Comparison of ENCODE assay signal across 16 cellular contexts in the genomic region with DNA sequence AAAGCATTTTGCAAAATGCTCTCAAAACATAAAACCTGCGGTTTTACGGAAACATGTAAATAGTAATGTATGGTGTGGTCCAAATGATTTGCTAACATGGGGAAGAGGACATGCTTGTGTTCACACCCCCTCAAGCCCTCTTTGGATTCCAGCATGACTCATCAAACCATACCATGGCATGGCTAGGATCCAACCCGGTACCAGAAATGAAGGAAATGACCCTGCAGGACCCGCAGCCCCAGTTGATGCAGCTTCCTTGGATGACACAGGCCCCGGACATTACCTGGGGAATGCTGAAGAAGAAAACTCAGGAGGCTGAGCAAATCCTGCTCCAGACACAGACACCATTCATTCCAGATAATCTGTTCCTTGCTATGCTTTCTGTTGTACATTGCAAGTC.
DNase-seq lines count a peak whose midpoint lies in the region; TF ChIP-seq lines count a peak whose summit lies in the region.
"Had no signal": no experiment of that assay in that cellular context is flagged by ENCODE, and none has a peak within 500 bp of the region (broad histone marks: within the 10 kb centered on the region; RNA-seq: fewer than 3 reads in every experiment).

No MANE protein-coding gene starts in this region.

- H3K4me1 ChIP-seq in testis: no peaks in the 10 kb centered on the region

- no peak overlapping the region for H3K4me3 Mint-ChIP-seq in activated T-cell treated with anti-CD3 and anti-CD28 coated beads, Interleukin-2, amount 50 U/mL, for 24 hours
- H3K4me3 Mint-ChIP-seq: GM23338 had no signal

- TF ChIP-seq CTCF in choroid plexus epithelial cell (conservative IDR thresholded peaks at IDR 0.05; ENCODE audit: low read depth, low read length) (no peak), testis (IDR thresholded peaks at IDR 0.05) (no peak)

- no peaks in the 10 kb centered on the region for H3K9me3 ChIP-seq in testis

- H3K9me3 Mint-ChIP-seq in activated T-cell treated with anti-CD3 and anti-CD28 coated beads, Interleukin-2, amount 50 U/mL, for 24 hours: peaks cover 16% of the 10 kb centered on the region

- no peaks in the 10 kb centered on the region for H3K4me1 Mint-ChIP-seq in activated T-cell treated with anti-CD3 and anti-CD28 coated beads, Interleukin-2, amount 50 U/mL, for 24 hours (ENCODE audit: low read depth)
- H3K4me1 Mint-ChIP-seq: GM23338 had no signal

- DNase-seq in ELR (ENCODE audit: low read depth) (peak; percentile 66), NCI-H226 (peak; percentile 44), choroid plexus epithelial cell (ENCODE audit: low read depth) (peak; percentile 43), skeletal muscle cell (ENCODE audit: low read depth) (peak; percentile 47), kidney tubule cell (ENCODE audit: low spot score) (no peak), testis (no peak)
- DNase-seq in activated T-cell treated with anti-CD3 and anti-CD28 coated beads, Interleukin-2, amount 50 U/mL, for 24 hours: no peak
- DNase-seq: COR-L47, DMS153, GDM1, MV-4-11, NCI-H1417, NCI-H187 treated with DMSO at 0.1 percent for 48 hours, NCI-H446, SW 1271 had no signal

- no peaks in the 10 kb centered on the region for H3K36me3 ChIP-seq in testis (ENCODE audit: low read depth, missing control alignments)

- no peaks in the 10 kb centered on the region for H3K27me3 ChIP-seq in testis

- 94% methylated on average over 5 of the region's 5 CpGs for WGBS in testis, 2 donors

- intact Hi-C loops in testis (cut with DNase I; ENCODE audit: low total_unique reads): no loop called here

- no peak overlapping the region for H3K27ac Mint-ChIP-seq in activated T-cell treated with anti-CD3 and anti-CD28 coated beads, Interleukin-2, amount 50 U/mL, for 24 hours
- H3K27ac Mint-ChIP-seq: GM23338 had no signal

- no peak for TF ChIP-seq POLR2A in testis (IDR thresholded peaks at IDR 0.05)

- no peak overlapping the region for H3K4me3 ChIP-seq in choroid plexus epithelial cell (ENCODE audit: low read depth, low read length)
- H3K4me3 ChIP-seq in skeletal muscle cell (ENCODE audit: low read depth, low read length): no peak overlapping the region
- H3K4me3 ChIP-seq in testis: no peak overlapping the region
- H3K4me3 ChIP-seq: GM23338 had no signal

- H3K27me3 Mint-ChIP-seq in activated T-cell treated with anti-CD3 and anti-CD28 coated beads, Interleukin-2, amount 50 U/mL, for 24 hours: no peaks in the 10 kb centered on the region

- no peaks in the 10 kb centered on the region for H3K36me3 Mint-ChIP-seq in activated T-cell treated with anti-CD3 and anti-CD28 coated beads, Interleukin-2, amount 50 U/mL, for 24 hours (ENCODE audit: low read depth)

- no peak overlapping the region for H3K27ac ChIP-seq in testis

Comparison
In these comparisons a context has a peak if more than half of its experiments do, and no peak if none do; other contexts are left out.
1. DNase-seq: peak in ELR (single experiment), NCI-H226 (single experiment), choroid plexus epithelial cell (single experiment) and skeletal muscle cell (single experiment); none in kidney tubule cell (single experiment), testis (single experiment) and activated T-cell treated with anti-CD3 and anti-CD28 coated beads, Interleukin-2, amount 50 U/mL, for 24 hours (single experiment).